In genomic region chr16:3157229-3158013, GRCh38 we compare ENCODE assay signal across 1 cellular context.
A peak's percentile ranks its signal among the peaks of the same experiment; 100 is the strongest.
TF ChIP-seq lines count a peak whose summit lies in the region.

No MANE protein-coding gene starts in this region.

TF ChIP-seq in HepG2, 621 proteins besides CTCF, POLR2A, EP300 and RAD21 (continued from another document and continues in another):
- peak; percentile 75; the same call in 1 of the 2 replicates for TF ChIP-seq ZNF724P (CRISPR knock-in tag; IDR thresholded peaks at IDR 0.05; ENCODE audit: borderline replicate concordance)
- no peak for TF ChIP-seq U2AF1 (optimal IDR thresholded peaks at IDR 0.05; ENCODE audit: low read depth, low read length)
- no peak for TF ChIP-seq ZNF770 (CRISPR knock-in tag; IDR thresholded peaks at IDR 0.05)
- no peak for TF ChIP-seq HMG20A (CRISPR knock-in tag; IDR thresholded peaks at IDR 0.05; ENCODE audit: borderline replicate concordance)
- peak; percentile 26; the same call in 1 of the 2 replicates for TF ChIP-seq KLF6 (CRISPR knock-in tag; IDR thresholded peaks at IDR 0.05)
- TF ChIP-seq ZNF687 (CRISPR knock-in tag; IDR thresholded peaks at IDR 0.05): peak; percentile 72
- no peak for TF ChIP-seq HIC2 (CRISPR knock-in tag; IDR thresholded peaks at IDR 0.05; ENCODE audit: low read depth)
- 0 out of 2 replicates have a peak, but pooled peaks have one; percentile 34 for TF ChIP-seq FOXP4 (CRISPR knock-in tag; IDR thresholded peaks at IDR 0.05)
- TF ChIP-seq HBP1 (CRISPR knock-in tag; IDR thresholded peaks at IDR 0.05; ENCODE audit: low read depth): peak; percentile 38; the same call in 1 of the 2 replicates
- no peak for TF ChIP-seq TMF1 (CRISPR knock-in tag; IDR thresholded peaks at IDR 0.05; ENCODE audit: low read depth)
- TF ChIP-seq GRHL1 (CRISPR knock-in tag; conservative IDR thresholded peaks at IDR 0.05): no peak
- TF ChIP-seq POGZ (CRISPR knock-in tag; IDR thresholded peaks at IDR 0.05): no peak; the same call in 1 of the 2 replicates
- peak; percentile 50; the same call in 1 of the 2 replicates for TF ChIP-seq HNF1B (CRISPR knock-in tag; IDR thresholded peaks at IDR 0.05)
- TF ChIP-seq CBX5 (CRISPR knock-in tag; IDR thresholded peaks at IDR 0.05; ENCODE audit: borderline replicate concordance): peak; percentile 34; the same call in 1 of the 2 replicates
- TF ChIP-seq ZNF607 (CRISPR knock-in tag; IDR thresholded peaks at IDR 0.05; ENCODE audit: borderline replicate concordance): peak; percentile 61; the same call in 1 of the 2 replicates
- no peak; the same call in 1 of the 2 replicates for TF ChIP-seq ZNF556 (CRISPR knock-in tag; IDR thresholded peaks at IDR 0.05; ENCODE audit: borderline replicate concordance)
- TF ChIP-seq HNRNPK (IDR thresholded peaks at IDR 0.05; ENCODE audit: low read depth, low read length, poor library complexity, severe bottlenecking): no peak
- no peak; a peak in 1 of 4 replicates for TF ChIP-seq ATF4 (CRISPR knock-in tag; IDR thresholded peaks at IDR 0.05)
- TF ChIP-seq NCOR1 (IDR thresholded peaks at IDR 0.05; ENCODE audit: borderline replicate concordance, low read length): peak; percentile 21; the same call in 1 of the 2 replicates
- no peak for TF ChIP-seq ZBTB38 (CRISPR knock-in tag; IDR thresholded peaks at IDR 0.05)
- 0 out of 2 replicates have a peak, but pooled peaks have one; percentile 31 for TF ChIP-seq RFXAP (CRISPR knock-in tag; IDR thresholded peaks at IDR 0.05; ENCODE audit: borderline replicate concordance)
- peak; percentile 67; the same call in 1 of the 2 replicates for TF ChIP-seq IKZF5 (CRISPR knock-in tag; IDR thresholded peaks at IDR 0.05)
- peak; percentile 20 for TF ChIP-seq TBL1XR1 (IDR thresholded peaks at IDR 0.05; ENCODE audit: borderline replicate concordance, low read length, partially characterized antibody)
- no peak for TF ChIP-seq ZNF709 (CRISPR knock-in tag; IDR thresholded peaks at IDR 0.05)
- TF ChIP-seq ZSCAN21 (CRISPR knock-in tag; IDR thresholded peaks at IDR 0.05; ENCODE audit: borderline replicate concordance): 0 out of 2 replicates have a peak, but pooled peaks have one; percentile 69
- peak; percentile 4; the same call in 1 of the 2 replicates for TF ChIP-seq MIER3 (CRISPR knock-in tag; IDR thresholded peaks at IDR 0.05; ENCODE audit: borderline replicate concordance)
- TF ChIP-seq RXRB (CRISPR knock-in tag; IDR thresholded peaks at IDR 0.05; ENCODE audit: borderline replicate concordance): peak; percentile 65; the same call in 1 of the 2 replicates
- TF ChIP-seq ZNF883 (CRISPR knock-in tag; IDR thresholded peaks at IDR 0.05; ENCODE audit: not compliant biosample characterization): peak; percentile 75
- no peak for TF ChIP-seq TBP (CRISPR knock-in tag; IDR thresholded peaks at IDR 0.05)
- peak; percentile 16; the same call in 1 of the 2 replicates for TF ChIP-seq FOXK1 (CRISPR knock-in tag; IDR thresholded peaks at IDR 0.05; ENCODE audit: borderline replicate concordance, low read depth)
- TF ChIP-seq YY1 (IDR thresholded peaks at IDR 0.05; ENCODE audit: insufficient read depth, insufficient replicate concordance, low read depth, low read length): peak; percentile 54
- TF ChIP-seq TCF7L2 (IDR thresholded peaks at IDR 0.05; ENCODE audit: low read depth, low read length): no peak
- no peak; the same call in 1 of the 2 replicates for TF ChIP-seq ZNF772 (CRISPR knock-in tag; IDR thresholded peaks at IDR 0.05)
- TF ChIP-seq ATF5 (CRISPR knock-in tag; IDR thresholded peaks at IDR 0.05; ENCODE audit: low read depth): no peak
- TF ChIP-seq MYNN (CRISPR knock-in tag; IDR thresholded peaks at IDR 0.05; ENCODE audit: low read depth): no peak
- peak; percentile 45; the same call in 1 of the 2 replicates for TF ChIP-seq NCOA2 (CRISPR knock-in tag; IDR thresholded peaks at IDR 0.05)
- no peak for TF ChIP-seq ZFP36L1 (CRISPR knock-in tag; IDR thresholded peaks at IDR 0.05)
